18 cellular contexts compared by ENCODE assay signal in the genomic region with DNA sequence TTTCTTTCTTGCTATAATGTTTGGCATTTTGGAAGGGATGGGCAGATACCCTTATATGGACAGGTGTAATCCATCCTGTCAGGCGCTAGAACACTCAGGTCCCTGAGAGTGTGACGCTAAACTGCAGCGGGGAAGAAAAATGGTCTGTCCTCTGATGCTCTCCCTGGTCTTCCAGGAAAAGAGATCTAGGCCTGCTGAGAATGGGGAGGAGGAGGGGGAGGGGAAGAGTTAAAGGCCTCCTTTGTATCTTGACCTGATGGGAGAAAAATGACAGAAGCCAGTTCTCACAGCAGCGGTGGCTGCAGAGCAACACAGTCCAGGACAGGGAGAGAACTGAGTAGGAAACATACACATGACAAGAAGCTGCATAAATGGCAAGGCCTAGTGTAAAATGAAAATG.
DNase-seq lines count a peak whose midpoint lies in the region; ATAC-seq and TF ChIP-seq lines count a peak whose summit lies in the region.
"Had no signal": no experiment of that assay in that cellular context is flagged by ENCODE, and none has a peak within 500 bp of the region (broad histone marks: within the 10 kb centered on the region; RNA-seq: fewer than 3 reads in every experiment).

No MANE protein-coding gene starts in this region.

- no peak overlapping the region for H3K4me3 Mint-ChIP-seq in activated naive CD8-positive, alpha-beta T cell
- H3K4me3 Mint-ChIP-seq in activated naive CD8-positive, alpha-beta T cell treated with anti-CD3 and anti-CD28 coated beads, Interleukin-2, amount 50 U/mL, for 24 hours = no peak overlapping the region
- H3K4me3 Mint-ChIP-seq in natural killer cell = no peak overlapping the region
- H3K4me3 Mint-ChIP-seq: central memory CD8-positive, alpha-beta T cell had no signal

- H3K36me3 Mint-ChIP-seq in activated naive CD8-positive, alpha-beta T cell = peaks cover 12% of the 10 kb centered on the region
- H3K36me3 Mint-ChIP-seq in activated naive CD8-positive, alpha-beta T cell treated with anti-CD3 and anti-CD28 coated beads, Interleukin-2, amount 50 U/mL, for 24 hours (ENCODE audit: low read depth) = peaks cover 2% of the 10 kb centered on the region
- no peaks in the 10 kb centered on the region for H3K36me3 Mint-ChIP-seq in natural killer cell
- H3K36me3 Mint-ChIP-seq: activated naive CD4-positive, alpha-beta T cell treated with anti-CD3 and anti-CD28 coated beads, Interleukin-2, amount 50 U/mL, for 72 hours had no signal

- no peak overlapping the region for H3K4me3 ChIP-seq in gastroesophageal sphincter
- no peak overlapping the region for H3K4me3 ChIP-seq in neural cell (ENCODE audit: low read length)
- no peak overlapping the region for H3K4me3 ChIP-seq in lower leg skin (ENCODE audit: low read depth, poor library complexity, severe bottlenecking)
- H3K4me3 ChIP-seq: gastrocnemius medialis had no signal

- no peak for DNase-seq in activated naive CD8-positive, alpha-beta T cell treated with anti-CD3 and anti-CD28 coated beads, Interleukin-2, amount 50 U/mL, for 24 hours
- DNase-seq in natural killer cell = no peak
- no peak for DNase-seq in lower leg skin (ENCODE audit: low spot score in 2 of 2)
- DNase-seq: gastrocnemius medialis; KG1; kidney; stimulated activated CD4-positive, alpha-beta T cell treated with anti-CD3 and anti-CD28 coated beads, Interleukin-4, amount 100 ng/mL, for 1 hour had no signal

- H3K36me3 ChIP-seq in gastroesophageal sphincter (peaks cover 0 to 11% of the 10 kb centered on the region in 2 donors), neural cell (ENCODE audit: insufficient read depth, low read length) (no peaks in the 10 kb centered on the region)
- H3K36me3 ChIP-seq: gastrocnemius medialis had no signal

- ATAC-seq in activated naive CD8-positive, alpha-beta T cell treated with anti-CD3 and anti-CD28 coated beads, Interleukin-2, amount 50 U/mL, for 24 hours = no peak
- ATAC-seq in gastroesophageal sphincter (peak; percentile 86), GM18861 (IDR thresholded peaks at IDR 0.05; ENCODE audit: unreplicated experiment) (no peak), natural killer cell (no peak), HG02870 (IDR thresholded peaks at IDR 0.05; ENCODE audit: unreplicated experiment) (no peak)
- ATAC-seq: activated CD4-positive, CD25-positive, alpha-beta regulatory T cell treated with anti-CD3 and anti-CD28 coated beads, Interleukin-2, amount 50 U/mL, for 24 hours; activated naive CD4-positive, alpha-beta T cell treated with anti-CD3 and anti-CD28 coated beads, Interleukin-2, amount 50 U/mL, for 72 hours; gastrocnemius medialis; HCT116; Panc1; sciatic nerve had no signal

- TF ChIP-seq CTCF in gastroesophageal sphincter (IDR thresholded peaks at IDR 0.05) = no peak
- TF ChIP-seq CTCF in neural cell (IDR thresholded peaks at IDR 0.05; ENCODE audit: poor library complexity, severe bottlenecking) = no peak
- no peak for TF ChIP-seq CTCF in natural killer cell (IDR thresholded peaks at IDR 0.05)
- TF ChIP-seq CTCF in lower leg skin (IDR thresholded peaks at IDR 0.05) = no peak

- no peak for TF ChIP-seq EP300 in gastroesophageal sphincter (IDR thresholded peaks at IDR 0.05)
- TF ChIP-seq EP300 in neural cell (conservative IDR thresholded peaks at IDR 0.05; ENCODE audit: poor library complexity, severe bottlenecking) = no peak

- peaks cover 13% of the 10 kb centered on the region for H3K4me1 Mint-ChIP-seq in activated naive CD8-positive, alpha-beta T cell (ENCODE audit: low read depth)
- H3K4me1 Mint-ChIP-seq in activated naive CD8-positive, alpha-beta T cell treated with anti-CD3 and anti-CD28 coated beads, Interleukin-2, amount 50 U/mL, for 24 hours = no peaks in the 10 kb centered on the region
- peaks cover 0 to 4% of the 10 kb centered on the region in 2 donors for H3K4me1 Mint-ChIP-seq in natural killer cell

- H3K27ac ChIP-seq in gastroesophageal sphincter (peak overlapping the region; percentile 40 to 83 (median 74)), neural cell (ENCODE audit: low read length) (peak overlapping the region; percentile 54)
- H3K27ac ChIP-seq: gastrocnemius medialis had no signal

- TF ChIP-seq POLR2A in gastroesophageal sphincter (IDR thresholded peaks at IDR 0.05) (no peak), lower leg skin (IDR thresholded peaks at IDR 0.05) (no peak)

- TF ChIP-seq RAD21 in neural cell (conservative IDR thresholded peaks at IDR 0.05) = no peak

- intact Hi-C loops in natural killer cell (cut with micrococcal nuclease) (no loop called here), lower leg skin (cut with DNase I; ENCODE audit: low total_unique reads) (no loop called here)

- H3K27me3 Mint-ChIP-seq in activated naive CD8-positive, alpha-beta T cell = no peaks in the 10 kb centered on the region
- no peaks in the 10 kb centered on the region for H3K27me3 Mint-ChIP-seq in activated naive CD8-positive, alpha-beta T cell treated with anti-CD3 and anti-CD28 coated beads, Interleukin-2, amount 50 U/mL, for 24 hours
- H3K27me3 Mint-ChIP-seq in natural killer cell (ENCODE audit: low read depth in 2 of 2) = no peaks in the 10 kb centered on the region
- H3K27me3 Mint-ChIP-seq: central memory CD8-positive, alpha-beta T cell had no signal

- no peaks in the 10 kb centered on the region for H3K9me2 ChIP-seq in neural cell (ENCODE audit: insufficient read depth, low read length)

- H3K9me3 ChIP-seq in gastroesophageal sphincter (no peaks in the 10 kb centered on the region), neural cell (ENCODE audit: low read length) (no peaks in the 10 kb centered on the region)
- H3K9me3 ChIP-seq: gastrocnemius medialis had no signal

- H3K9ac ChIP-seq in neural cell (ENCODE audit: low read length) = no peak overlapping the region

- H2AFZ ChIP-seq in neural cell (ENCODE audit: low read depth, low read length) = no peak overlapping the region

- H3K79me2 ChIP-seq in neural cell (replicated peaks; ENCODE audit: insufficient read depth, low read length) = no peaks in the 10 kb centered on the region

- H3K4me2 ChIP-seq in neural cell (ENCODE audit: low read length) = no peak overlapping the region

- no peaks in the 10 kb centered on the region for H4K20me1 ChIP-seq in neural cell (ENCODE audit: insufficient read depth)

- H3K27me3 ChIP-seq in gastroesophageal sphincter (no peaks in the 10 kb centered on the region), neural cell (ENCODE audit: insufficient read depth, low read depth, low read length) (no peaks in the 10 kb centered on the region)
- H3K27me3 ChIP-seq: gastrocnemius medialis had no signal

- H3F3A ChIP-seq in neural cell (ENCODE audit: insufficient read depth, low read length, poor library complexity, severe bottlenecking) = no peaks in the 10 kb centered on the region

- WGBS in gastroesophageal sphincter (ENCODE audit: low coverage in 1 of 2), 2 donors = 28 to 37% methylated on average over 2 to 4 of the region's 4 CpGs
- 88 to 93% methylated on average over 4 of the region's 4 CpGs for WGBS in lower leg skin, 2 donors

- peak overlapping the region; percentile 50 for H3K27ac Mint-ChIP-seq in activated naive CD8-positive, alpha-beta T cell
- no peak overlapping the region for H3K27ac Mint-ChIP-seq in activated naive CD8-positive, alpha-beta T cell treated with anti-CD3 and anti-CD28 coated beads, Interleukin-2, amount 50 U/mL, for 24 hours
- no peak overlapping the region for H3K27ac Mint-ChIP-seq in natural killer cell

- peaks cover 0 to 50% (median 4%) of the 10 kb centered on the region in 3 donors for H3K4me1 ChIP-seq in gastroesophageal sphincter
- H3K4me1 ChIP-seq: gastrocnemius medialis had no signal

- no peaks in the 10 kb centered on the region for H3K9me3 Mint-ChIP-seq in activated naive CD8-positive, alpha-beta T cell (ENCODE audit: low read depth)
- no peaks in the 10 kb centered on the region for H3K9me3 Mint-ChIP-seq in activated naive CD8-positive, alpha-beta T cell treated with anti-CD3 and anti-CD28 coated beads, Interleukin-2, amount 50 U/mL, for 24 hours
- no peaks in the 10 kb centered on the region for H3K9me3 Mint-ChIP-seq in natural killer cell
- H3K9me3 Mint-ChIP-seq: activated naive CD4-positive, alpha-beta T cell treated with anti-CD3 and anti-CD28 coated beads, Interleukin-2, amount 50 U/mL, for 72 hours; central memory CD8-positive, alpha-beta T cell had no signal

TF ChIP-seq in neural cell, 6 proteins besides CTCF, POLR2A, EP300 and RAD21:
- TF ChIP-seq, protein P1, sequence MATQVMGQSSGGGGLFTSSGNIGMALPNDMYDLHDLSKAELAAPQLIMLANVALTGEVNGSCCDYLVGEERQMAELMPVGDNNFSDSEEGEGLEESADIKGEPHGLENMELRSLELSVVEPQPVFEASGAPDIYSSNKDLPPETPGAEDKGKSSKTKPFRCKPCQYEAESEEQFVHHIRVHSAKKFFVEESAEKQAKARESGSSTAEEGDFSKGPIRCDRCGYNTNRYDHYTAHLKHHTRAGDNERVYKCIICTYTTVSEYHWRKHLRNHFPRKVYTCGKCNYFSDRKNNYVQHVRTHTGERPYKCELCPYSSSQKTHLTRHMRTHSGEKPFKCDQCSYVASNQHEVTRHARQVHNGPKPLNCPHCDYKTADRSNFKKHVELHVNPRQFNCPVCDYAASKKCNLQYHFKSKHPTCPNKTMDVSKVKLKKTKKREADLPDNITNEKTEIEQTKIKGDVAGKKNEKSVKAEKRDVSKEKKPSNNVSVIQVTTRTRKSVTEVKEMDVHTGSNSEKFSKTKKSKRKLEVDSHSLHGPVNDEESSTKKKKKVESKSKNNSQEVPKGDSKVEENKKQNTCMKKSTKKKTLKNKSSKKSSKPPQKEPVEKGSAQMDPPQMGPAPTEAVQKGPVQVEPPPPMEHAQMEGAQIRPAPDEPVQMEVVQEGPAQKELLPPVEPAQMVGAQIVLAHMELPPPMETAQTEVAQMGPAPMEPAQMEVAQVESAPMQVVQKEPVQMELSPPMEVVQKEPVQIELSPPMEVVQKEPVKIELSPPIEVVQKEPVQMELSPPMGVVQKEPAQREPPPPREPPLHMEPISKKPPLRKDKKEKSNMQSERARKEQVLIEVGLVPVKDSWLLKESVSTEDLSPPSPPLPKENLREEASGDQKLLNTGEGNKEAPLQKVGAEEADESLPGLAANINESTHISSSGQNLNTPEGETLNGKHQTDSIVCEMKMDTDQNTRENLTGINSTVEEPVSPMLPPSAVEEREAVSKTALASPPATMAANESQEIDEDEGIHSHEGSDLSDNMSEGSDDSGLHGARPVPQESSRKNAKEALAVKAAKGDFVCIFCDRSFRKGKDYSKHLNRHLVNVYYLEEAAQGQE (IDR thresholded peaks at IDR 0.05; ENCODE audit: borderline replicate concordance) = no peak
- TF ChIP-seq MXI1 (conservative IDR thresholded peaks at IDR 0.05; ENCODE audit: poor library complexity, severe bottlenecking) (no peak), SMC3 (conservative IDR thresholded peaks at IDR 0.05; ENCODE audit: poor library complexity) (no peak), TAF1 (IDR thresholded peaks at IDR 0.05; ENCODE audit: low read depth) (no peak), EZH2 (IDR thresholded peaks at IDR 0.05; ENCODE audit: borderline replicate concordance, insufficient read depth, low read length, poor library complexity, severe bottlenecking) (no peak), POLR2AphosphoS5 (IDR thresholded peaks at IDR 0.05) (no peak)
TF ChIP-seq in neural cell: peak in this region for 0.
